8 cellular contexts compared by ENCODE assay signal in the genomic region with DNA sequence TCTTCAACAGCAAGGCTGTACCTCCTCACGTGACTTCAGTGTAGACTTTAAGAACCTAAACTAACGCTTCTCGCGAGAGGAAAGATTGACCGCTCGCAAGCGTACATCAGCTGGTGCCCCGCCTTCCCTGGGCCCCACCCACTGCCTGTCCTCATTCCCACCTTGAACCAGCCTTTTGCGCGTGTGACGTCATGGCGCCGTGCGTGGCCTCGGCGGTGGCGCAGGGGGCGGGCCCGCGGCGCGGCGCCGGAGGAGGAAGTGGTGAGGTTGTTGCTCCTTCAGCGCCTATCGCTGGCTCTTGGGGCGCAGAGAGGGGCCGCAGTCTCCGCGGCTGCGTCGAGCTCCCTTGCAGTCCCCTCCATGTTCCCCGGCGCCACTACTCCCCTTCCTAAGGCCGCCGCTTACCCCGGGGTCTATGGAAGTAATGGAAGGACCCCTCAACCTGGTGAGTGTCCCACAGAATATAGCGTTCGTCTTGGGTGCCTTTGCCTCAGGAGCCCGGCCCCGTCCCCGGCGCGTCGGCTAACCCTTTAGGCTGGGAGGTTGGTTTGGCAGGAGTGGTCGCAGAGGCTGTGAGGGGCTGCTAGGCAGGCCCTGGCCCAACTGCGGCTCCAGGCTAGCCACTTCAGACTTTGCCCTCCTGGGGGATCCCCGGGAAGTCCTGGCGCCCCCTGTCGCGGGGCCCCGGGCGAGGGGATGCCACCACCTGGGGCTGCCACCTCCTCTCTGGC. TPM values are rescaled to one million over a fixed set of nuclear protein-coding genes. Genes with fewer than 3 reads are reported as not detected.
DNase-seq lines count a peak whose midpoint lies in the region; ATAC-seq and TF ChIP-seq lines count a peak whose summit lies in the region.

A gene (plus strand): TSS at position 273 of the 731 bp plus-strand sequence. CDS start 143 bp downstream, at position 416.

- peaks cover 19% of the 10 kb centered on the region for H3K4me1 Mint-ChIP-seq in activated T-helper 2 cell treated with anti-CD3 and anti-CD28 coated beads, Interferon-gamma antibody, Interleukin-2, Interleukin-4, amounts not matched to agents 10 μg/mL and 5 μg/mL and 100 μg/mL, durations not matched to agents 14 hours and 24 hours and 36 hours (ENCODE audit: low read depth)
- peaks cover 24 to 31% of the 10 kb centered on the region in 2 donors for H3K4me1 Mint-ChIP-seq in natural killer cell treated with Interleukin-12 subunit alpha and Interleukin-12 subunit beta and Interleukin-15 and Interleukin-18, amount 100 ng/mL, for 72 hours (ENCODE audit: low read depth in 2 of 2)

- peak within 1 kb of the TSS; percentile 89 for H3K27ac ChIP-seq in RWPE1

- ATAC-seq in natural killer cell treated with Interleukin-12 subunit alpha and Interleukin-12 subunit beta and Interleukin-15 and Interleukin-18, amount 100 ng/mL, for 72 hours, result peak; percentile 97 to 99
- ATAC-seq in stimulated activated naive CD8-positive, alpha-beta T cell treated with anti-CD3 and anti-CD28 coated beads, Interleukin-15, Interleukin-2, amounts not matched to agents 100 U/mL and 50 U/mL, for 24 hours, result peak; percentile 95

- intact Hi-C loops in activated T-helper 2 cell treated with anti-CD3 and anti-CD28 coated beads, Interferon-gamma antibody, Interleukin-2, Interleukin-4, amounts not matched to agents 10 μg/mL and 5 μg/mL and 100 μg/mL, durations not matched to agents 14 hours and 24 hours and 36 hours (cut with micrococcal nuclease), result loop anchor here (1.0 to 10.0 kb wide), 5 partner anchors 134 to 1088 kb away; no protein-coding TSS in a partner anchor

- POLR2A ChIA-PET in RWPE1 (lab: Yijun Ruan, JAX; ENCODE audit: low non-redundant PET), result interaction anchor here (0.6 to 0.9 kb wide), 3 partner anchors 11 to 27 kb away, joined by 3 to 8 read pairs (median 4); no protein-coding TSS in a partner anchor

- H3K9me3 Mint-ChIP-seq in activated T-helper 2 cell treated with anti-CD3 and anti-CD28 coated beads, Interferon-gamma antibody, Interleukin-2, Interleukin-4, amounts not matched to agents 10 μg/mL and 5 μg/mL and 100 μg/mL, durations not matched to agents 14 hours and 24 hours and 36 hours, result peaks cover 17% of the 10 kb centered on the region
- peaks cover 3% of the 10 kb centered on the region for H3K9me3 Mint-ChIP-seq in natural killer cell treated with Interleukin-12 subunit alpha and Interleukin-12 subunit beta and Interleukin-15 and Interleukin-18, amount 100 ng/mL, for 72 hours

- DNase-seq in ELR (ENCODE audit: low read depth) (peak; percentile 98), H4 (ENCODE audit: low spot score) (peak; percentile 99), LNCaP clone FGC (ENCODE audit: low read depth) (peak; percentile 97), RWPE1 (ENCODE audit: low spot score) (peak; percentile 91), fibroblast of peridontal ligament (ENCODE audit: extremely low read depth) (peak; percentile 99)
- peak; percentile 96 for DNase-seq in activated T-helper 2 cell treated with anti-CD3 and anti-CD28 coated beads, Interferon-gamma antibody, Interleukin-2, Interleukin-4, amounts not matched to agents 10 μg/mL and 5 μg/mL and 100 μg/mL, durations not matched to agents 14 hours and 24 hours and 36 hours (ENCODE audit: low spot score)
- DNase-seq in natural killer cell treated with Interleukin-12 subunit alpha and Interleukin-12 subunit beta and Interleukin-15 and Interleukin-18, amount 100 ng/mL, for 72 hours (ENCODE audit: low spot score), result peak; percentile 97
- DNase-seq in stimulated activated naive CD8-positive, alpha-beta T cell treated with anti-CD3 and anti-CD28 coated beads, Interleukin-15, Interleukin-2, amounts not matched to agents 100 U/mL and 50 U/mL, for 24 hours, result peak; percentile 98

- H3K4me3 ChIP-seq in LNCaP clone FGC (ENCODE audit: low read depth, low read length), result peak within 1 kb of the TSS; percentile 89

- H3K36me3 Mint-ChIP-seq in activated T-helper 2 cell treated with anti-CD3 and anti-CD28 coated beads, Interferon-gamma antibody, Interleukin-2, Interleukin-4, amounts not matched to agents 10 μg/mL and 5 μg/mL and 100 μg/mL, durations not matched to agents 14 hours and 24 hours and 36 hours (ENCODE audit: low read depth), result peaks cover 25% of the 10 kb centered on the region
- peaks cover 6% of the 10 kb centered on the region for H3K36me3 Mint-ChIP-seq in natural killer cell treated with Interleukin-12 subunit alpha and Interleukin-12 subunit beta and Interleukin-15 and Interleukin-18, amount 100 ng/mL, for 72 hours

- H3K27ac Mint-ChIP-seq in activated T-helper 2 cell treated with anti-CD3 and anti-CD28 coated beads, Interferon-gamma antibody, Interleukin-2, Interleukin-4, amounts not matched to agents 10 μg/mL and 5 μg/mL and 100 μg/mL, durations not matched to agents 14 hours and 24 hours and 36 hours, result peak within 1 kb of the TSS; percentile 95
- H3K27ac Mint-ChIP-seq in natural killer cell treated with Interleukin-12 subunit alpha and Interleukin-12 subunit beta and Interleukin-15 and Interleukin-18, amount 100 ng/mL, for 72 hours, result peak within 1 kb of the TSS; percentile 90 to 94

- 0 out of 2 replicates have a peak, but pooled peaks have one; percentile 9 for TF ChIP-seq CTCF in LNCaP clone FGC (IDR thresholded peaks at IDR 0.05; ENCODE audit: control insufficient read depth, extremely low read depth, insufficient read depth)
- peak; percentile 14; the same call in 1 of the 2 replicates for TF ChIP-seq CTCF in RWPE1 (conservative IDR thresholded peaks at IDR 0.05; ENCODE audit: low read depth)

- peaks cover 3% of the 10 kb centered on the region for H3K27me3 Mint-ChIP-seq in activated T-helper 2 cell treated with anti-CD3 and anti-CD28 coated beads, Interferon-gamma antibody, Interleukin-2, Interleukin-4, amounts not matched to agents 10 μg/mL and 5 μg/mL and 100 μg/mL, durations not matched to agents 14 hours and 24 hours and 36 hours (ENCODE audit: low read depth)
- H3K27me3 Mint-ChIP-seq in natural killer cell treated with Interleukin-12 subunit alpha and Interleukin-12 subunit beta and Interleukin-15 and Interleukin-18, amount 100 ng/mL, for 72 hours, result peaks cover 0 to 7% of the 10 kb centered on the region in 2 donors

- CTCF ChIA-PET in RWPE1 (lab: Yijun Ruan, JAX), result interaction anchor here (0.6 to 1.0 kb wide), 3 partner anchors 12 to 686 kb away, joined by 3 to 4 read pairs (median 3); no protein-coding TSS in a partner anchor

- H3K4me3 Mint-ChIP-seq in activated T-helper 2 cell treated with anti-CD3 and anti-CD28 coated beads, Interferon-gamma antibody, Interleukin-2, Interleukin-4, amounts not matched to agents 10 μg/mL and 5 μg/mL and 100 μg/mL, durations not matched to agents 14 hours and 24 hours and 36 hours (ENCODE audit: low read depth), result peak within 1 kb of the TSS; percentile 94
- peak within 1 kb of the TSS; percentile 95 for H3K4me3 Mint-ChIP-seq in natural killer cell treated with Interleukin-12 subunit alpha and Interleukin-12 subunit beta and Interleukin-15 and Interleukin-18, amount 100 ng/mL, for 72 hours

RNA-seq across cellular contexts. Expression of the gene that starts here (rescaled TPM):
- 27.8 and 37.6 TPM in 2 replicates for total RNA-seq in H4 (2014; rRNA removed; shearing (Covaris generic))
- 32.2 and 32.7 TPM in 2 replicates for total RNA-seq in activated T-helper 2 cell treated with anti-CD3 and anti-CD28 coated beads, Interferon-gamma antibody, Interleukin-2, Interleukin-4, amounts not matched to agents 10 μg/mL and 5 μg/mL and 100 μg/mL, durations not matched to agents 14 hours and 24 hours and 36 hours
- total RNA-seq in natural killer cell treated with Interleukin-12 subunit alpha and Interleukin-12 subunit beta and Interleukin-15 and Interleukin-18, amount 100 ng/mL, for 72 hours, result 10 to 100 TPM; 20.7 to 32.8 TPM

Comparison
In these comparisons a context has a peak if more than half of its experiments do, and no peak if none do; other contexts are left out.
1. Peak in every context shown above with its lines: DNase-seq, ATAC-seq, H3K4me3 ChIP-seq and H3K27ac ChIP-seq.